1 cellular context compared by ENCODE assay signal in the genomic region with DNA sequence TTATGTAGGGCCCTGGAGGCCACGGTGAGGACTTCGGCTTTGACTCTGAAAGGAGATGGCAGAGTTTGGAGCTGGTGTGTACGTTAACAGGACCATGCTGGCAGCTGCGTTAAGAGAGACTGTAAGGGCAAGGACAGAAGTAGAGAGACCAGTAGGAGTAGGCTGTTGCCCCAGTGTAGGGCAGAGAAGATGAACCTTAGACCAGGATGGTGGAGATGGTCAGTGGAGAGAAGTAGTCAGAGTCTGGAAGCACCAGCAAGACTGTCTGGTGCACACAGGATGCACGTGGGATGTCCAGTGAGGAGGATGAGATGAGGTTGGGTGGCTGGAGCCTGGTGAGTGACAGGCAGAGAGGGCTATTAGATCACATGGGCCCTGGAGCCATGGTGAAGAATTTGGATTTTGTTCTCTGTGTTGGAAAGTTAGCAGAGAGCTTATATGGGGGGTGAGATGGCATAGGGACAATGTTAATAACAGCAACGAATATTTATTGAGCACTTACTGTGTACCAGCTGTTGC.
TF ChIP-seq lines count a peak whose summit lies in the region.

No MANE protein-coding gene starts in this region.

TF ChIP-seq in GM12878, 131 proteins besides CTCF, POLR2A, EP300 and RAD21:
- TF ChIP-seq STAT3 (IDR thresholded peaks at IDR 0.05; ENCODE audit: low read depth, low read length), result no peak
- TF ChIP-seq, protein P1, sequence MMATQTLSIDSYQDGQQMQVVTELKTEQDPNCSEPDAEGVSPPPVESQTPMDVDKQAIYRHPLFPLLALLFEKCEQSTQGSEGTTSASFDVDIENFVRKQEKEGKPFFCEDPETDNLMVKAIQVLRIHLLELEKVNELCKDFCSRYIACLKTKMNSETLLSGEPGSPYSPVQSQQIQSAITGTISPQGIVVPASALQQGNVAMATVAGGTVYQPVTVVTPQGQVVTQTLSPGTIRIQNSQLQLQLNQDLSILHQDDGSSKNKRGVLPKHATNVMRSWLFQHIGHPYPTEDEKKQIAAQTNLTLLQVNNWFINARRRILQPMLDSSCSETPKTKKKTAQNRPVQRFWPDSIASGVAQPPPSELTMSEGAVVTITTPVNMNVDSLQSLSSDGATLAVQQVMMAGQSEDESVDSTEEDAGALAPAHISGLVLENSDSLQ (IDR thresholded peaks at IDR 0.05), result peak; percentile 47
